In the genomic region with DNA sequence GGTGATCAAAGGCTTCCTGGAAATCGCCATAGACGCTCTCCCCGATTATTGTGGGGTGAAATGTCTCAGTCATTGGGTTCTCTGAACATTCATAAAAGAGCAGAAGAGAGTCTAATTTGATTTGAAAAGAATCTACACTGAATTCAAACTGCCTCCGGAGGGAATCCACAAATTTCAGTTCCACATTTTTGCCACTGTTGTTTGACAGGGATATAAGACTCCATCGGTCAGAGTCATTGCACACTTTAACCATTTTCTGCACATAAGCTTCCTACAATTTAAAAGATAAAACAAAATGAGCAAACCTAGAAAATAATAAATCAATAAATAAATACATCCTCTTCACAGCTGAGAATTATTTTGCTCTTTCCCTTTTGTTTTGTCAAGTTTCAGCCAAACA, we compare ENCODE assay signal across 9 cellular contexts. TPM values are rescaled to one million over a fixed set of nuclear protein-coding genes. Genes with fewer than 3 reads are reported as not detected.
DNase-seq lines count a peak whose midpoint lies in the region; FAIRE-seq and TF ChIP-seq lines count a peak whose summit lies in the region.
"Had no signal": no experiment of that assay in that cellular context is flagged by ENCODE, and none has a peak within 500 bp of the region (broad histone marks: within the 10 kb centered on the region; RNA-seq: fewer than 3 reads in every experiment).

No MANE protein-coding gene starts in this region.

- H3K4me3 ChIP-seq in ACC112 (ENCODE audit: low read depth, low read length) (peak overlapping the region; percentile 99), duodenal mucosa (ENCODE audit: low read depth in 1 of 2, low read length in 2 of 2) (peak overlapping the region; percentile 81 to 95)

- peaks cover 14% of the 10 kb centered on the region for H3K27me3 Mint-ChIP-seq in IgD-negative memory B cell
- H3K27me3 Mint-ChIP-seq in neural crest cell (ENCODE audit: low read depth): peaks cover 10% of the 10 kb centered on the region
- H3K27me3 Mint-ChIP-seq in H9 (ENCODE audit: low read depth): peaks cover 38% of the 10 kb centered on the region

- no peak overlapping the region for H3K23ac ChIP-seq in H9 (ENCODE audit: insufficient read length, low read depth, low read length)

- H2BK15ac ChIP-seq in H9 (ENCODE audit: low read depth, low read length): no peak overlapping the region

- H3K36me3 ChIP-seq in ACC112 (ENCODE audit: insufficient read depth, low read length): peaks cover 42% of the 10 kb centered on the region
- H3K36me3 ChIP-seq in duodenal mucosa (ENCODE audit: control insufficient read depth in 1 of 2, insufficient read depth in 2 of 2, low read length in 2 of 2): peaks cover 3 to 10% of the 10 kb centered on the region in 2 donors

- peaks cover 56% of the 10 kb centered on the region for H3K79me2 ChIP-seq in ACC112 (ENCODE audit: control insufficient read depth, insufficient read depth, low read length, unreplicated experiment)
- no peaks in the 10 kb centered on the region for H3K79me2 ChIP-seq in H9 (ENCODE audit: insufficient read depth, low read length)

- FAIRE-seq in urothelium cell line (lab: Jason Lieb, UNC) (no peak), frontal cortex (lab: Jason Lieb, UNC) (no peak)

- H3K9me3 Mint-ChIP-seq in IgD-negative memory B cell: peaks cover 0 to 2% (median 0%) of the 10 kb centered on the region in 3 donors
- H3K9me3 Mint-ChIP-seq in neural crest cell: no peaks in the 10 kb centered on the region
- H3K9me3 Mint-ChIP-seq in H9: peaks cover 0 to 2% of the 10 kb centered on the region in 2 experiments; a peak in 1 of 5 replicates

- H3K27ac Mint-ChIP-seq in IgD-negative memory B cell: peak overlapping the region in 1 of 3 donors; percentile 97
- no peak overlapping the region for H3K27ac Mint-ChIP-seq in neural crest cell (ENCODE audit: unreplicated experiment)
- H3K27ac Mint-ChIP-seq in H9: no peak overlapping the region

- H3K36me3 Mint-ChIP-seq in IgD-negative memory B cell (no peaks in the 10 kb centered on the region), neural crest cell (ENCODE audit: low read depth) (peaks cover under 1% of the 10 kb centered on the region), H9 (ENCODE audit: insufficient read depth in 1 of 3, low read depth in 3 of 3) (peaks cover 0 to 3% (median 0%) of the 10 kb centered on the region in 3 experiments; a peak in 2 of 7 replicates)

- H3K9me3 ChIP-seq in duodenal mucosa (ENCODE audit: control insufficient read depth in 1 of 2, low read length in 2 of 2) (no peaks in the 10 kb centered on the region), H9 (ENCODE audit: control insufficient read depth, low read depth, low read length) (no peaks in the 10 kb centered on the region)

- H2BK5ac ChIP-seq in H9 (ENCODE audit: insufficient read length, low read length): no peak overlapping the region

- no peak overlapping the region for H4K91ac ChIP-seq in H9 (ENCODE audit: insufficient read length, low read depth, low read length)

- H2BK12ac ChIP-seq in H9 (ENCODE audit: insufficient read length, low read depth, low read length): no peak overlapping the region

- H3K23me2 ChIP-seq in H9 (ENCODE audit: insufficient read length, low read depth, low read length, poor library complexity, severe bottlenecking): peaks cover 12% of the 10 kb centered on the region

- H3K27ac ChIP-seq in ACC112 (ENCODE audit: low read depth, low read length) (peak overlapping the region; percentile 96; the same call in 1 of the 2 replicates), duodenal mucosa (ENCODE audit: low read depth, low read length) (no peak overlapping the region), H9 (ENCODE audit: insufficient read length, low read depth, low read length) (no peak overlapping the region)

- H2AFZ ChIP-seq in ACC112 (ENCODE audit: low read length, unreplicated experiment) (no peak overlapping the region), H9 (ENCODE audit: low read length) (no peak overlapping the region)

- H3K14ac ChIP-seq in H9 (ENCODE audit: insufficient read depth, low read length): no peak overlapping the region

- H4K20me1 ChIP-seq in H9 (ENCODE audit: control insufficient read depth, insufficient read depth, insufficient read length): no peaks in the 10 kb centered on the region

- H3K4me3 Mint-ChIP-seq in IgD-negative memory B cell (peak overlapping the region; percentile 94 to 99 (median 98)), neural crest cell (peak overlapping the region; percentile 97), H9 (0 out of 5 replicates have a peak overlapping the region, but pooled peaks of 1 of the 2 experiments have one; percentile 90)

- H3K18ac ChIP-seq in H9 (ENCODE audit: insufficient read length, low read depth, low read length): no peak overlapping the region

- H2AK5ac ChIP-seq in H9 (ENCODE audit: insufficient read length, low read length): no peak overlapping the region

- no peak overlapping the region for H3K56ac ChIP-seq in H9 (ENCODE audit: insufficient read length, low read depth, low read length)

- H3K4me1 ChIP-seq in ACC112 (ENCODE audit: control insufficient read depth, insufficient read depth, low read length, unreplicated experiment): peaks cover 22% of the 10 kb centered on the region
- peaks cover 8 to 22% of the 10 kb centered on the region in 2 donors for H3K4me1 ChIP-seq in duodenal mucosa (ENCODE audit: control insufficient read depth in 1 of 2, insufficient read depth in 2 of 2, low read length in 2 of 2)
- no peaks in the 10 kb centered on the region for H3K4me1 ChIP-seq in H9 (ENCODE audit: insufficient read depth, low read length)

- H3K4ac ChIP-seq in H9 (ENCODE audit: low read depth, low read length): no peak overlapping the region

- no peak overlapping the region for H2BK20ac ChIP-seq in H9 (ENCODE audit: low read depth, low read length, poor library complexity, severe bottlenecking)

- no peaks in the 10 kb centered on the region for H3K79me1 ChIP-seq in H9 (ENCODE audit: insufficient read depth, low read depth, low read length, poor library complexity, severe bottlenecking)

- no peak overlapping the region for H3T11ph ChIP-seq in H9 (ENCODE audit: low read length)

- WGBS in H9 (ENCODE audit: extremely low coverage, insufficient read length, low lambda C conversion rate): no CpG with 5 or more reads among the region's 5 CpGs

- H3K9ac ChIP-seq in duodenal mucosa (ENCODE audit: low read depth in 1 of 2, low read length in 2 of 2) (peak overlapping the region; percentile 81 to 91), H9 (ENCODE audit: extremely low read depth, insufficient read length, low read length) (no peak overlapping the region)

- DNase-seq in neural crest cell (ENCODE audit: low read depth, low spot score) (no peak), NCI-H146 (lab: John Stamatoyannopoulos, UW) (no peak), urothelium cell line (ENCODE audit: low spot score) (no peak), frontal cortex (ENCODE audit: low spot score in 2 of 2) (no peak), H9 (no peak)
- DNase-seq: DND-41 had no signal

- no peak overlapping the region for H3K4me2 ChIP-seq in H9 (ENCODE audit: insufficient read depth, insufficient read length, low read length)

- no peak overlapping the region for H4K5ac ChIP-seq in H9 (ENCODE audit: insufficient read length, low read depth, low read length)

- TF ChIP-seq CTCF in neural crest cell (conservative IDR thresholded peaks at IDR 0.05) (no peak), H9 (conservative IDR thresholded peaks at IDR 0.05) (no peak)

- H3K27me3 ChIP-seq in ACC112 (ENCODE audit: insufficient read depth, low read length): no peaks in the 10 kb centered on the region
- H3K27me3 ChIP-seq in duodenal mucosa (ENCODE audit: control insufficient read depth in 1 of 2, insufficient read depth in 2 of 2, low read length in 2 of 2): no peaks in the 10 kb centered on the region
- H3K27me3 ChIP-seq in H9 (ENCODE audit: insufficient read depth, low read length): peaks cover 7% of the 10 kb centered on the region; the same call in 1 of the 2 replicates

- H3K4me1 Mint-ChIP-seq in IgD-negative memory B cell (peaks cover 16 to 35% (median 31%) of the 10 kb centered on the region in 3 donors), neural crest cell (peaks cover 29% of the 10 kb centered on the region), H9 (peaks cover 21 to 22% of the 10 kb centered on the region in 2 experiments)

- no peak overlapping the region for H4K8ac ChIP-seq in H9 (replicated peaks; ENCODE audit: insufficient read length, low read depth, low read length)

- no peak overlapping the region for H2BK120ac ChIP-seq in H9 (ENCODE audit: low read depth, low read length, poor library complexity, severe bottlenecking)

RNA-seq across cellular contexts. Expression of gene TENT5A, which starts 2.3 kb away (rescaled TPM):
- polyA plus RNA-seq in IgD-negative memory B cell: 4.2 TPM
- 4.5 and 4.6 TPM in 2 replicates for total RNA-seq in neural crest cell
- total RNA-seq in frontal cortex: 4.1 TPM
- total RNA-seq in H9 (2021): 1.4 and 1.6 TPM in 2 replicates
